ENCODE assay signal across 40 cellular contexts in the genomic region with DNA sequence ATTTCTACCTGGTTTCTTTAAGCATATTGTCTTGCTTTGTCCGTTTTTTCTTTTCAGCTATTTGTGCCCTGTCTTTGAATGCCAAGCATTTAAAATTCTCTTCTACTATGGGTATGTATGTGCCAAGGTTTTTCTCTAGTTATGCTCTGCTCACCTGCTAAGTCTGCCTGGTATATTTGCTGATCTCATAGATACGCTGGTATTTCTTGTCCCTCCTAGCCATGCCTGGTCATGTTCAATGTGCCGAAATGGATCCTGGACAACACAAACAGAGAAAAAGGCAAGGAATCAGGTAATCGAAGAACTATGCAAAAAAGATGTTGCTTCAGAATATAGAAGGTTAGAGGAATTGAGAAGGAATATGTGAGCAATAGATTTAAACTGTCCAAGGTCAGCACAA.
"Had no signal": no experiment of that assay in that cellular context is flagged by ENCODE, and none has a peak within 500 bp of the region (broad histone marks: within the 10 kb centered on the region; RNA-seq: fewer than 3 reads in every experiment).

No MANE protein-coding gene starts in this region.

- DNase-seq: activated CD4-positive, alpha-beta memory T cell treated with anti-CD3 and anti-CD28 coated beads, Interleukin-2, amount 10 ng/mL, durations not matched to agents 7 days and 5 days; activated CD4-positive, alpha-beta T cell treated with anti-CD3 and anti-CD28 coated beads for 1 hour; activated CD4-positive, alpha-beta T cell treated with anti-CD3 and anti-CD28 coated beads for 48 hours; activated CD4-positive, CD25-positive, alpha-beta regulatory T cell; activated CD8-positive, alpha-beta memory T cell treated with anti-CD3 and anti-CD28 coated beads for 24 hours; activated CD8-positive, alpha-beta memory T cell treated with anti-CD3 and anti-CD28 coated beads, Interleukin-2, amount 10 ng/mL, durations not matched to agents 7 days and 5 days; activated CD8-positive, alpha-beta memory T cell treated with anti-CD3 and anti-CD28 coated beads, Interleukin-2, amount 50 U/mL, for 48 hours; activated effector memory CD4-positive, alpha-beta T cell treated with Interleukin-2 at 50 U/mL for 16 hours; activated naive CD4-positive, alpha-beta T cell treated with anti-CD3 and anti-CD28 coated beads, Interleukin-2, amount 10 ng/mL, durations not matched to agents 7 days and 5 days; activated naive CD8-positive, alpha-beta T cell treated with anti-CD3 and anti-CD28 coated beads, Interleukin-2, amount 50 U/mL, for 24 hours; activated T-cell treated with anti-CD3 and anti-CD28 coated beads, Interleukin-2, amount 50 U/mL, for 48 hours; anterior cingulate cortex; central memory CD4-positive, alpha-beta T cell; Karpas-422; KBM-7; MM.1S; MV-4-11; NCI-H1092; NCI-H1417; NCI-H146; NCI-H187; NCI-H2029 treated with DMSO at 0.1 percent for 48 hours; NCI-H2107; NCI-H2171; NCI-H510A; NCI-H526; NCI-H748 treated with DMSO at 0.1 percent for 48 hours; NK-92 treated with Interleukin-12 subunit alpha and Interleukin-12 subunit beta, amount 100 ng/mL, for 24 hours; PC-3; Peyer's patch; RPMI8226; SIG-M5; T-helper 1 cell; T-helper 2 cell; T-helper 9 cell; WERI-Rb-1 had no signal

- H3K4me3 ChIP-seq: Peyer's patch had no signal

- H3K36me3 Mint-ChIP-seq: activated CD8-positive, alpha-beta memory T cell treated with anti-CD3 and anti-CD28 coated beads, Interleukin-2, amount 10 ng/mL, durations not matched to agents 7 days and 5 days; activated naive CD4-positive, alpha-beta T cell treated with anti-CD3 and anti-CD28 coated beads, Interleukin-2, amount 10 ng/mL, durations not matched to agents 7 days and 5 days; brain had no signal

- H3K4me1 Mint-ChIP-seq: activated CD4-positive, alpha-beta memory T cell treated with anti-CD3 and anti-CD28 coated beads, Interleukin-2, amount 10 ng/mL, durations not matched to agents 7 days and 5 days; activated CD8-positive, alpha-beta memory T cell treated with anti-CD3 and anti-CD28 coated beads, Interleukin-2, amount 10 ng/mL, durations not matched to agents 7 days and 5 days; activated naive CD4-positive, alpha-beta T cell treated with anti-CD3 and anti-CD28 coated beads, Interleukin-2, amount 10 ng/mL, durations not matched to agents 7 days and 5 days; activated naive CD8-positive, alpha-beta T cell treated with anti-CD3 and anti-CD28 coated beads, Interleukin-2, amount 50 U/mL, for 24 hours had no signal

- H3K27ac Mint-ChIP-seq: activated CD4-positive, alpha-beta memory T cell treated with anti-CD3 and anti-CD28 coated beads, Interleukin-2, amount 10 ng/mL, durations not matched to agents 7 days and 5 days; activated CD8-positive, alpha-beta memory T cell treated with anti-CD3 and anti-CD28 coated beads, Interleukin-2, amount 10 ng/mL, durations not matched to agents 7 days and 5 days; activated naive CD4-positive, alpha-beta T cell treated with anti-CD3 and anti-CD28 coated beads, Interleukin-2, amount 10 ng/mL, durations not matched to agents 7 days and 5 days; activated naive CD8-positive, alpha-beta T cell; activated naive CD8-positive, alpha-beta T cell treated with anti-CD3 and anti-CD28 coated beads, Interleukin-2, amount 50 U/mL, for 24 hours; brain had no signal

- H3K36me3 ChIP-seq: Peyer's patch, WERI-Rb-1 had no signal

- H3K4me3 Mint-ChIP-seq: activated CD4-positive, alpha-beta memory T cell treated with anti-CD3 and anti-CD28 coated beads, Interleukin-2, amount 10 ng/mL, durations not matched to agents 7 days and 5 days; activated CD8-positive, alpha-beta memory T cell treated with anti-CD3 and anti-CD28 coated beads, Interleukin-2, amount 10 ng/mL, durations not matched to agents 7 days and 5 days; activated naive CD4-positive, alpha-beta T cell treated with anti-CD3 and anti-CD28 coated beads, Interleukin-2, amount 10 ng/mL, durations not matched to agents 7 days and 5 days; activated naive CD8-positive, alpha-beta T cell; activated naive CD8-positive, alpha-beta T cell treated with anti-CD3 and anti-CD28 coated beads, Interleukin-2, amount 50 U/mL, for 24 hours; brain had no signal

- H3K27me3 ChIP-seq: Peyer's patch had no signal

- H3K27ac ChIP-seq: Peyer's patch, WERI-Rb-1 had no signal

- H3K4me1 ChIP-seq: Peyer's patch had no signal

- ATAC-seq: activated CD8-positive, alpha-beta memory T cell treated with anti-CD3 and anti-CD28 coated beads, Interleukin-2, amount 10 ng/mL, durations not matched to agents 7 days and 5 days; activated naive CD8-positive, alpha-beta T cell treated with anti-CD3 and anti-CD28 coated beads, Interleukin-2, amount 50 U/mL, for 24 hours; PC-3; Right ventricle myocardium inferior; SK-N-SH treated with all-trans-retinoic acid at 6 μM for 48 hours had no signal
